Comparison of ENCODE assay signal across 1 cellular context in genomic region chr22:49999901-50000586, GRCh38.
TF ChIP-seq lines count a peak whose summit lies in the region.

No MANE protein-coding gene starts in this region.

TF ChIP-seq in endothelial cell of umbilical vein, 7 proteins besides CTCF, POLR2A, EP300 and RAD21 (continued from another document):
- no peak for TF ChIP-seq FOS (IDR thresholded peaks at IDR 0.05; ENCODE audit: borderline replicate concordance, insufficient read depth, low read length)
